ENCODE assay signal across 9 cellular contexts in the genomic region with DNA sequence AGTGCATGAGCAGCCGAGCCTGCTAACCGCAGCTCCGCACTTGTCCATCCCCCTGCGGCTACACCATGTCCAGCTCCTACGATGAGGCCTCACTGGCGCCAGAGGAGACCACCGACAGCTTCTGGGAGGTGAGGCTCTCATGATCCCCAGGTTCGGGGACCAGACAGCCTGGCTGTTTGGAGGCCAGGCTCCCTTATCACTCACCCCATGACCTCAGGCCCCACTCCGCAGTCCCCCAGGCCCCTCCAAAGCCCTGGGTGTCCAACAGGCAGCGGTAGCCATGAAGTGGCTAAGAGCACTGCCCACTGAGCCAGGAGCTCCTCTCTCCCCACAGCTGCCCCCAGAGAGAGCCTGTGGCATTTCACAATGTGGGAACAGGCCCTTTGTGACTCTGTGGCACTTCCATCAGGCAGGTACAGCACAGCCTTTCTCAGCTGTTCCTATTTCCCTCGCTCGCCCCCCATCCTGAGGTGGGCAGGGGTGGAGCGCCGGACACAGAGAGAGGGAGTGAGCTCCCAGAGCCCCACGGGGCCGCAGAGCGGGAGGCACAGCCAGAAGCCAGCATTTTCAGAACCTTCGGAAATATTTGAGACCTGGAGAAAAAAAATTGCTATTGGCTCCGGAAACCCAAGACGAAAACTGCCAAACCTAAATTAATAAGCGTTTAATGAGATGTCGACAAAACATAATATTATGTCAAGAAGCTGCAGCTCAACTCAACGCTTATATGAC. TPM values are rescaled to one million over a fixed set of nuclear protein-coding genes. Genes with fewer than 3 reads are reported as not detected.
DNase-seq lines count a peak whose midpoint lies in the region; TF ChIP-seq lines count a peak whose summit lies in the region.
"Had no signal": no experiment of that assay in that cellular context is flagged by ENCODE, and none has a peak within 500 bp of the region (broad histone marks: within the 10 kb centered on the region; RNA-seq: fewer than 3 reads in every experiment).

No MANE protein-coding gene starts in this region.

- peak overlapping the region; percentile 37; the same call in 1 of the 2 replicates for H3K27ac ChIP-seq in RWPE1
- peak overlapping the region; percentile 47 for H3K27ac ChIP-seq in left ventricle myocardium inferior (replicated peaks)
- H3K27ac ChIP-seq in substantia nigra (ENCODE audit: low read depth, low read length, poor library complexity, severe bottlenecking) = no peak overlapping the region

- H3K36me3 Mint-ChIP-seq in Calu3 (ENCODE audit: insufficient read depth, unreplicated experiment) = no peaks in the 10 kb centered on the region

- H3K27ac Mint-ChIP-seq in Calu3 (ENCODE audit: unreplicated experiment) = no peak overlapping the region

- TF ChIP-seq CTCF in Calu3 (IDR thresholded peaks at IDR 0.05; ENCODE audit: unreplicated experiment) (no peak), RWPE1 (conservative IDR thresholded peaks at IDR 0.05; ENCODE audit: low read depth) (no peak), left ventricle myocardium inferior (IDR thresholded peaks at IDR 0.05; ENCODE audit: borderline replicate concordance) (no peak)

- no peaks in the 10 kb centered on the region for H3K9me3 Mint-ChIP-seq in Calu3 (ENCODE audit: low read depth, unreplicated experiment)

- H3K9me3 ChIP-seq in left ventricle myocardium inferior (replicated peaks) = no peaks in the 10 kb centered on the region

- no peaks in the 10 kb centered on the region for H3K36me3 ChIP-seq in left ventricle myocardium inferior

- H3K4me3 ChIP-seq in left ventricle myocardium inferior = peak overlapping the region; percentile 55

- peak overlapping the region; percentile 22 for H3K4me3 Mint-ChIP-seq in Calu3 (ENCODE audit: low read depth, unreplicated experiment)

- H3K4me1 Mint-ChIP-seq in Calu3 (ENCODE audit: low read depth, unreplicated experiment) = peaks cover 21% of the 10 kb centered on the region

- peaks cover 23% of the 10 kb centered on the region for H3K27me3 Mint-ChIP-seq in Calu3 (ENCODE audit: unreplicated experiment)

- no TSS peak for BruUV-seq in Calu3 (replicated peaks; lab: Mats Ljungman, UMichigan)

- peaks cover 16% of the 10 kb centered on the region for H3K4me1 ChIP-seq in left ventricle myocardium inferior

- POLR2A ChIA-PET in RWPE1 (lab: Yijun Ruan, JAX; ENCODE audit: low non-redundant PET) = no interaction called here

- DNase-seq in Calu3 (no peak), RWPE1 (ENCODE audit: low spot score) (no peak), left ventricle myocardium inferior (no peak), retina (peak; percentile 42), OCI-M2 (lab: John Stamatoyannopoulos, UW; ENCODE audit: unreplicated experiment) (no peak), SIG-M5 treated with dmso at 0.1 percent for 504 hours (lab: John Stamatoyannopoulos, UW; ENCODE audit: unreplicated experiment) (no peak), substantia nigra (lab: John Stamatoyannopoulos, UW) (no peak), DMS53 treated with DMSO at 0.1 percent for 48 hours (lab: John Stamatoyannopoulos, UW; ENCODE audit: unreplicated experiment) (no peak)

- H3K27me3 ChIP-seq in left ventricle myocardium inferior (ENCODE audit: low read depth) = no peaks in the 10 kb centered on the region

- intact Hi-C loops in Calu3 (cut with micrococcal nuclease; ENCODE audit: unreplicated experiment) (loop anchor here (5.0 kb wide), 1 partner anchor 64 kb away; no protein-coding TSS in a partner anchor), left ventricle myocardium inferior (cut with micrococcal nuclease) (loop anchor here (5.0 kb wide), 1 partner anchor 81 kb away; no protein-coding TSS in a partner anchor)

- CTCF ChIA-PET in Calu3 (lab: Charles Lee) (interaction anchor here (1.5 to 3.3 kb wide), 3 partner anchors 20 to 82 kb away, joined by 4 to 20 read pairs (median 6); no protein-coding TSS in a partner anchor), RWPE1 (lab: Yijun Ruan, JAX) (interaction anchor here (0.6 to 1.5 kb wide), 5 partner anchors 11 to 412 kb away, joined by 3 to 4 read pairs (median 4); no protein-coding TSS in a partner anchor)

RNA-seq across cellular contexts. Expression of gene SPDEF, which starts 29.7 kb away (rescaled TPM):
- total RNA-seq in Calu3 (2022) (6.3 and 7.9 TPM in 2 replicates), left ventricle myocardium inferior (0.11 TPM)
- total RNA-seq: NCI-H460 had no signal
